10 cellular contexts compared by ENCODE assay signal in the genomic region with DNA sequence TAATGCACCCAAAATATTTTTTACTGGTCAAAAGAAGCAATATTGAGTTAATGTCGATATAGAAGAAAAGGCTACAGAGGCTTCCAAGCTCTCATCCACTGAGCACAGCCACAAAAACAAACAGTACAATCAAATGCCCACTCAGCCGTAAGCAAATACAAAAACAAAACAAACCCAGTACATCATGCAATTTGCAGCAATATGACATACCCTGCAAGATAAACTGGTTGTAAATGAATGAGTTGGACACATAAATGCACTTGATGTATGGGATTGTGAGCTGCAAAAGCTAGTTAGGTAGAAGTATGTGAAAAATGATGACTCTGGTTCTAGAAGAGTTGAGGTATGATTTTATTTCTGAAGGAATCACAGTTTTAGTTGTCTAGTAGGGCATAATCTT.
DNase-seq lines count a peak whose midpoint lies in the region; ATAC-seq and TF ChIP-seq lines count a peak whose summit lies in the region.
"Had no signal": no experiment of that assay in that cellular context is flagged by ENCODE, and none has a peak within 500 bp of the region (broad histone marks: within the 10 kb centered on the region; RNA-seq: fewer than 3 reads in every experiment).

No MANE protein-coding gene starts in this region.

- H3K4ac ChIP-seq in mesendoderm (ENCODE audit: low read depth, low read length): no peak overlapping the region

- 77 to 87% (median 84%) methylated on average over 2 of the region's 2 CpGs for WGBS in spleen, 5 donors
- WGBS in mesendoderm (ENCODE audit: extremely low coverage, insufficient coverage, low lambda C conversion rate): no CpG with 5 or more reads among the region's 2 CpGs

- H3K79me1 ChIP-seq in mesendoderm (ENCODE audit: low read length): no peaks in the 10 kb centered on the region

- H3K4me1 ChIP-seq in spleen: peaks cover 24 to 92% (median 78%) of the 10 kb centered on the region in 6 donors
- H3K4me1 ChIP-seq in mesendoderm (ENCODE audit: control insufficient read depth, low read depth, low read length): no peaks in the 10 kb centered on the region

- no peak overlapping the region for H2BK15ac ChIP-seq in mesendoderm (replicated peaks; ENCODE audit: low read depth)

- no peak overlapping the region for H4K8ac ChIP-seq in mesendoderm (ENCODE audit: low read depth, low read length)

- ATAC-seq in effector memory CD8-positive, alpha-beta T cell (replicated peaks): no peak

- H3K9ac ChIP-seq in mesendoderm (ENCODE audit: low read length): no peak overlapping the region

- H3K9me3 Mint-ChIP-seq in T-helper 2 cell treated with Interferon-gamma antibody and Interleukin-4, amounts not matched to agents 5 μg/mL and 100 μg/mL, for 36 hours: no peaks in the 10 kb centered on the region
- no peaks in the 10 kb centered on the region for H3K9me3 Mint-ChIP-seq in effector memory CD8-positive, alpha-beta T cell

- H3K27ac Mint-ChIP-seq in T-helper 2 cell treated with Interferon-gamma antibody and Interleukin-4, amounts not matched to agents 5 μg/mL and 100 μg/mL, for 36 hours: no peak overlapping the region
- H3K27ac Mint-ChIP-seq in effector memory CD8-positive, alpha-beta T cell: peak overlapping the region; percentile 97 to 99

- no peak overlapping the region for H3K23ac ChIP-seq in mesendoderm (ENCODE audit: low read length)

- H3K27ac ChIP-seq in spleen (peak overlapping the region; percentile 91 to 97 (median 94)), mesendoderm (ENCODE audit: low read depth, low read length) (no peak overlapping the region), WERI-Rb-1 (no peak overlapping the region)

- no peak overlapping the region for H2BK5ac ChIP-seq in mesendoderm (ENCODE audit: low read length)

- H2BK120ac ChIP-seq in mesendoderm (ENCODE audit: low read depth, low read length): no peak overlapping the region

- H2AK5ac ChIP-seq in mesendoderm (ENCODE audit: low read length): no peak overlapping the region

- H4K5ac ChIP-seq in mesendoderm (ENCODE audit: low read length): no peak overlapping the region

- H3K9me3 ChIP-seq in spleen (no peaks in the 10 kb centered on the region), WERI-Rb-1 (ENCODE audit: severe bottlenecking) (no peaks in the 10 kb centered on the region)

- H3K4me2 ChIP-seq in mesendoderm (ENCODE audit: low read length): no peak overlapping the region

- H3K4me1 Mint-ChIP-seq in T-helper 2 cell treated with Interferon-gamma antibody and Interleukin-4, amounts not matched to agents 5 μg/mL and 100 μg/mL, for 36 hours (ENCODE audit: low read depth): peaks cover 42% of the 10 kb centered on the region
- H3K4me1 Mint-ChIP-seq in effector memory CD8-positive, alpha-beta T cell (ENCODE audit: low read depth in 2 of 2): peaks cover 40 to 57% of the 10 kb centered on the region in 2 donors

- no peak overlapping the region for H3K18ac ChIP-seq in mesendoderm (ENCODE audit: low read length)

- TF ChIP-seq CTCF in spleen (IDR thresholded peaks at IDR 0.05 in 8 of 11, conservative IDR thresholded peaks at IDR 0.05 in 3 of 11) (no peak), WERI-Rb-1 (IDR thresholded peaks at IDR 0.05; ENCODE audit: low read depth, low read length) (no peak)

- H3K36me3 Mint-ChIP-seq in T-helper 2 cell treated with Interferon-gamma antibody and Interleukin-4, amounts not matched to agents 5 μg/mL and 100 μg/mL, for 36 hours (ENCODE audit: low read depth): peaks cover 10% of the 10 kb centered on the region
- H3K36me3 Mint-ChIP-seq in effector memory CD8-positive, alpha-beta T cell (ENCODE audit: insufficient read depth): peaks cover 9% of the 10 kb centered on the region

- H3K36me3 ChIP-seq in spleen (no peaks in the 10 kb centered on the region), mesendoderm (ENCODE audit: control insufficient read depth, insufficient read depth, low read length) (no peaks in the 10 kb centered on the region), WERI-Rb-1 (peaks cover 3% of the 10 kb centered on the region)

- H3K27me3 Mint-ChIP-seq in T-helper 2 cell treated with Interferon-gamma antibody and Interleukin-4, amounts not matched to agents 5 μg/mL and 100 μg/mL, for 36 hours (ENCODE audit: low read depth): peaks cover 2% of the 10 kb centered on the region
- H3K27me3 Mint-ChIP-seq in effector memory CD8-positive, alpha-beta T cell: no peaks in the 10 kb centered on the region

- H3K4me3 ChIP-seq in spleen: peak overlapping the region in 2 of 8 donors; percentile 74 to 80
- no peak overlapping the region for H3K4me3 ChIP-seq in mesendoderm (ENCODE audit: low read length)
- no peak overlapping the region for H3K4me3 ChIP-seq in WERI-Rb-1 (ENCODE audit: low read depth, low read length)

- no peak overlapping the region for H3K56ac ChIP-seq in mesendoderm (ENCODE audit: low read length)

- no peak for DNase-seq in T-helper 2 cell treated with Interferon-gamma antibody and Interleukin-4, amounts not matched to agents 5 μg/mL and 100 μg/mL, for 36 hours (ENCODE audit: low spot score)
- no peak for DNase-seq in T-helper 2 cell
- peak; percentile 45 for DNase-seq in NCI-H774 (lab: John Stamatoyannopoulos, UW)
- DNase-seq in effector memory CD8-positive, alpha-beta T cell: no peak
- DNase-seq in spleen: no peak
- DNase-seq in mesendoderm: no peak
- DNase-seq in nucleus accumbens (lab: John Stamatoyannopoulos, UW): no peak
- DNase-seq in WERI-Rb-1: no peak
- DNase-seq: activated CD4-positive, alpha-beta T cell treated with anti-CD3 and anti-CD28 coated beads, Interleukin-2, amount 50 U/mL, for 1 hour; NCI-H524 treated with DMSO at 0.1 percent for 48 hours had no signal

- H3K27me3 ChIP-seq in spleen (replicated peaks in 1 of 7) (no peaks in the 10 kb centered on the region), mesendoderm (ENCODE audit: insufficient read depth, low read length, poor library complexity) (no peaks in the 10 kb centered on the region), WERI-Rb-1 (ENCODE audit: insufficient read depth, low read depth, severe bottlenecking) (no peaks in the 10 kb centered on the region)

- no peaks in the 10 kb centered on the region for H3K79me2 ChIP-seq in mesendoderm (ENCODE audit: control insufficient read depth, insufficient read depth, low read length)

- no peak for TF ChIP-seq POLR2A in spleen (IDR thresholded peaks at IDR 0.05)

- peak overlapping the region; percentile 17 for H3K4me3 Mint-ChIP-seq in T-helper 2 cell treated with Interferon-gamma antibody and Interleukin-4, amounts not matched to agents 5 μg/mL and 100 μg/mL, for 36 hours
- peak overlapping the region; percentile 92 to 95 for H3K4me3 Mint-ChIP-seq in effector memory CD8-positive, alpha-beta T cell

- intact Hi-C loops in spleen (cut with DNase I; ENCODE audit: low total_unique reads): no loop called here

Comparison
In these comparisons a context has a peak if more than half of its experiments do, and no peak if none do; other contexts are left out.
1. H3K27ac ChIP-seq: peak in spleen (8 of 8); none in mesendoderm (single experiment) and WERI-Rb-1 (single experiment).